Comparison of ENCODE assay signal across 9 cellular contexts in genomic region chr6:136719280-136720044, GRCh38.
DNase-seq lines count a peak whose midpoint lies in the region; ATAC-seq and TF ChIP-seq lines count a peak whose summit lies in the region.
"Had no signal": no experiment of that assay in that cellular context is flagged by ENCODE, and none has a peak within 500 bp of the region (broad histone marks: within the 10 kb centered on the region; RNA-seq: fewer than 3 reads in every experiment).

No MANE protein-coding gene starts in this region.

- H4K20me1 ChIP-seq in hepatocyte (ENCODE audit: insufficient read depth, poor library complexity, severe bottlenecking) = no peaks in the 10 kb centered on the region

- no peaks in the 10 kb centered on the region for H3K27me3 ChIP-seq in transverse colon
- no peaks in the 10 kb centered on the region for H3K27me3 ChIP-seq in hepatocyte
- H3K27me3 ChIP-seq: right atrium auricular region had no signal

- H3K9me2 ChIP-seq in hepatocyte (replicated peaks; ENCODE audit: insufficient read depth) = no peaks in the 10 kb centered on the region

- 75 to 85% methylated on average over 2 of the region's 2 CpGs for WGBS in transverse colon (ENCODE audit: low coverage in 1 of 2), 2 donors
- WGBS in hepatocyte (ENCODE audit: low lambda C conversion rate, missing lambda C conversion rate) = 93% methylated on average over 2 of the region's 2 CpGs

- intact Hi-C loops in transverse colon (cut with DNase I; ENCODE audit: low total_unique reads) (no loop called here), sciatic nerve (cut with DNase I) (no loop called here)

- peak overlapping the region in 1 of 2 donors; percentile 71 for H3K27ac Mint-ChIP-seq in activated naive CD4-positive, alpha-beta T cell treated with anti-CD3 and anti-CD28 coated beads, Interleukin-2, amount 50 U/mL, for 72 hours

- H3K4me3 ChIP-seq in astrocyte of the cerebellum (ENCODE audit: low read depth, low read length) (no peak overlapping the region), transverse colon (no peak overlapping the region), hepatocyte (no peak overlapping the region)
- H3K4me3 ChIP-seq: right atrium auricular region had no signal

- no peak overlapping the region for H3K4me2 ChIP-seq in hepatocyte

- no peak overlapping the region for H2AFZ ChIP-seq in hepatocyte

- H3K36me3 Mint-ChIP-seq in activated naive CD4-positive, alpha-beta T cell treated with anti-CD3 and anti-CD28 coated beads, Interleukin-2, amount 50 U/mL, for 72 hours = peaks cover 0 to 11% of the 10 kb centered on the region in 2 donors

- no peaks in the 10 kb centered on the region for H3K9me3 ChIP-seq in transverse colon
- H3K9me3 ChIP-seq in hepatocyte (ENCODE audit: low read depth) = no peaks in the 10 kb centered on the region

- H3K9me3 Mint-ChIP-seq in activated naive CD4-positive, alpha-beta T cell treated with anti-CD3 and anti-CD28 coated beads, Interleukin-2, amount 50 U/mL, for 72 hours = no peaks in the 10 kb centered on the region

- DNase-seq in activated naive CD4-positive, alpha-beta T cell treated with anti-CD3 and anti-CD28 coated beads, Interleukin-2, amount 50 U/mL, for 72 hours (ENCODE audit: low spot score in 2 of 2) = no peak
- no peak for DNase-seq in activated naive CD4-positive, alpha-beta T cell (lab: John Stamatoyannopoulos, UW)
- DNase-seq in astrocyte of the cerebellum (ENCODE audit: low read depth) (peak; percentile 62), transverse colon (no peak), hepatocyte (ENCODE audit: low spot score) (no peak), sciatic nerve (ENCODE audit: low spot score) (no peak), KG1 (lab: John Stamatoyannopoulos, UW) (no peak)

- no peak for TF ChIP-seq EP300 in transverse colon (IDR thresholded peaks at IDR 0.05; ENCODE audit: low read depth)

- in situ Hi-C loops in astrocyte of the cerebellum (cut with HindIII; ENCODE audit: low sequenced_read_pairs) = no loop called here
- in situ Hi-C loops in transverse colon (cut with MboI; ENCODE audit: low pct_ligation_motif_present in 1 of 4, low pct_unique_long_range_greater_than_20kb in 1 of 4, low sequenced_read_pairs in 3 of 4) = no loop called here

- H3K36me3 ChIP-seq in transverse colon (no peaks in the 10 kb centered on the region), hepatocyte (replicated peaks; ENCODE audit: insufficient read depth, low read depth) (no peaks in the 10 kb centered on the region)
- H3K36me3 ChIP-seq: right atrium auricular region had no signal

- TF ChIP-seq CTCF in astrocyte of the cerebellum (IDR thresholded peaks at IDR 0.05; ENCODE audit: low read depth, low read length, missing control alignments) = no peak
- TF ChIP-seq CTCF in transverse colon (IDR thresholded peaks at IDR 0.05) = no peak
- TF ChIP-seq CTCF in hepatocyte (IDR thresholded peaks at IDR 0.05; ENCODE audit: poor library complexity) = no peak

- no peak for TF ChIP-seq POLR2A in transverse colon (IDR thresholded peaks at IDR 0.05)

- peak; percentile 54 to 59 for ATAC-seq in activated naive CD4-positive, alpha-beta T cell treated with anti-CD3 and anti-CD28 coated beads, Interleukin-2, amount 50 U/mL, for 72 hours
- ATAC-seq in HG03039 (IDR thresholded peaks at IDR 0.05; ENCODE audit: unreplicated experiment) = peak; percentile 38
- ATAC-seq in sciatic nerve = no peak

- no peaks in the 10 kb centered on the region for H3K79me2 ChIP-seq in hepatocyte

- peaks cover 0 to 37% (median 6%) of the 10 kb centered on the region in 4 donors for H3K4me1 ChIP-seq in transverse colon
- H3K4me1 ChIP-seq in hepatocyte (ENCODE audit: insufficient read depth) = no peaks in the 10 kb centered on the region

- H3K27ac ChIP-seq in transverse colon = peak overlapping the region in 3 of 4 donors; percentile 0 to 34 (median 14)
- no peak overlapping the region for H3K27ac ChIP-seq in hepatocyte
- H3K27ac ChIP-seq: right atrium auricular region had no signal
